In genomic region chr11:118998822-118999221, GRCh38 we compare ENCODE assay signal across 1 cellular context.
TF ChIP-seq lines count a peak whose summit lies in the region.

No MANE protein-coding gene starts in this region.

TF ChIP-seq in HepG2, 621 proteins besides CTCF, POLR2A, EP300 and RAD21:
- TF ChIP-seq, protein P1, sequence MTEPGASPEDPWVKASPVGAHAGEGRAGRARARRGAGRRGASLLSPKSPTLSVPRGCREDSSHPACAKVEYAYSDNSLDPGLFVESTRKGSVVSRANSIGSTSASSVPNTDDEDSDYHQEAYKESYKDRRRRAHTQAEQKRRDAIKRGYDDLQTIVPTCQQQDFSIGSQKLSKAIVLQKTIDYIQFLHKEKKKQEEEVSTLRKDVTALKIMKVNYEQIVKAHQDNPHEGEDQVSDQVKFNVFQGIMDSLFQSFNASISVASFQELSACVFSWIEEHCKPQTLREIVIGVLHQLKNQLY (CRISPR knock-in tag; IDR thresholded peaks at IDR 0.05): peak; percentile 35; the same call in 1 of the 2 replicates
- TF ChIP-seq FOSL1 (CRISPR knock-in tag; IDR thresholded peaks at IDR 0.05; ENCODE audit: borderline replicate concordance) (peak; percentile 86), TCF7 (IDR thresholded peaks at IDR 0.05; ENCODE audit: low read depth) (peak; percentile 40; the same call in 1 of the 2 replicates), NR2F6 (IDR thresholded peaks at IDR 0.05) (no peak), NR2F6 (CRISPR knock-in tag; IDR thresholded peaks at IDR 0.05) (0 out of 2 replicates have a peak, but pooled peaks have one; percentile 16), JUND (CRISPR knock-in tag; IDR thresholded peaks at IDR 0.05) (peak; percentile 88), ELF3 (CRISPR knock-in tag; IDR thresholded peaks at IDR 0.05) (0 out of 2 replicates have a peak, but pooled peaks have one; percentile 17), MTF1 (CRISPR knock-in tag; IDR thresholded peaks at IDR 0.05) (no peak), JUNB (CRISPR knock-in tag; IDR thresholded peaks at IDR 0.05; ENCODE audit: borderline replicate concordance) (peak; percentile 79; the same call in 1 of the 2 replicates), FOSL2 (CRISPR knock-in tag; IDR thresholded peaks at IDR 0.05) (peak; percentile 97), GATAD2A (CRISPR knock-in tag; IDR thresholded peaks at IDR 0.05) (peak; percentile 39; the same call in 1 of the 2 replicates), ADNP (CRISPR knock-in tag; IDR thresholded peaks at IDR 0.05) (no peak), ATF1 (CRISPR knock-in tag; IDR thresholded peaks at IDR 0.05) (0 out of 2 replicates have a peak, but pooled peaks have one; percentile 21), PHF21A (CRISPR knock-in tag; IDR thresholded peaks at IDR 0.05) (no peak), FOXK1 (CRISPR knock-in tag; IDR thresholded peaks at IDR 0.05; ENCODE audit: borderline replicate concordance, low read depth) (no peak), FOXA1 (IDR thresholded peaks at IDR 0.05) (no peak), FOXA1 (CRISPR knock-in tag; IDR thresholded peaks at IDR 0.05) (no peak), CCDC6 (CRISPR knock-in tag; IDR thresholded peaks at IDR 0.05) (0 out of 2 replicates have a peak, but pooled peaks have one; percentile 12), TEAD3 (CRISPR knock-in tag; optimal IDR thresholded peaks at IDR 0.05; ENCODE audit: borderline replicate concordance) (peak; percentile 93), SAP130 (CRISPR knock-in tag; IDR thresholded peaks at IDR 0.05; ENCODE audit: low read depth) (peak; percentile 60)
- TF ChIP-seq, protein P2, sequence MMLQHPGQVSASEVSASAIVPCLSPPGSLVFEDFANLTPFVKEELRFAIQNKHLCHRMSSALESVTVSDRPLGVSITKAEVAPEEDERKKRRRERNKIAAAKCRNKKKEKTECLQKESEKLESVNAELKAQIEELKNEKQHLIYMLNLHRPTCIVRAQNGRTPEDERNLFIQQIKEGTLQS (CRISPR knock-in tag; IDR thresholded peaks at IDR 0.05): peak; percentile 89
